In genomic region chr9:18466101-18466500, GRCh38 we compare ENCODE assay signal across 19 cellular contexts. TPM values are rescaled to one million over a fixed set of nuclear protein-coding genes. Genes with fewer than 3 reads are reported as not detected.
"Had no signal": no experiment of that assay in that cellular context is flagged by ENCODE, and none has a peak within 500 bp of the region (broad histone marks: within the 10 kb centered on the region; RNA-seq: fewer than 3 reads in every experiment).

No MANE protein-coding gene starts in this region.

- H3K9me3 ChIP-seq: MG63, SJSA1 had no signal

- FAIRE-seq: HepG2 had no signal

- H3K36me3 ChIP-seq: MG63, SJSA1 had no signal

- ATAC-seq: HepG2 had no signal

- H3K4me3 ChIP-seq: MG63, SJSA1, SK-N-MC had no signal

- DNase-seq: IMR-90, Karpas-422, KG1, MG63, NCI-H1092, NCI-H1436, NCI-H187, NCI-H2029 treated with DMSO at 0.1 percent for 48 hours, NCI-H2107, NCI-H2227 treated with DMSO at 0.1 percent for 48 hours, NCI-H524, NCI-H69, NCI-H774, Right ventricle myocardium superior, RPMI8226, SIG-M5 had no signal

- H3K27ac ChIP-seq: SJSA1, SK-N-MC had no signal

- H3K27me3 ChIP-seq: MG63, SJSA1 had no signal

RNA-seq across cellular contexts. Expression of gene ADAMTSL1, which starts 7.9 kb away (rescaled TPM):
- total RNA-seq: HepG2 had no signal
- polyA plus RNA-seq: HepG2 had no signal
